Comparison of ENCODE assay signal across 10 cellular contexts in genomic region chr1:202589190-202589680, GRCh38.
DNase-seq lines count a peak whose midpoint lies in the region; ATAC-seq and TF ChIP-seq lines count a peak whose summit lies in the region.
"Had no signal": no experiment of that assay in that cellular context is flagged by ENCODE, and none has a peak within 500 bp of the region (broad histone marks: within the 10 kb centered on the region; RNA-seq: fewer than 3 reads in every experiment).

No MANE protein-coding gene starts in this region.

- no peaks in the 10 kb centered on the region for H3K36me3 ChIP-seq in mammary epithelial cell (ENCODE audit: insufficient read depth, low read length)
- peaks cover 19 to 24% (median 21%) of the 10 kb centered on the region in 3 donors for H3K36me3 ChIP-seq in tibial artery

- no peaks in the 10 kb centered on the region for H3K27me3 ChIP-seq in mammary epithelial cell (ENCODE audit: insufficient read depth, low read length)
- no peaks in the 10 kb centered on the region for H3K27me3 ChIP-seq in tibial artery

- H3K4me2 ChIP-seq in mammary epithelial cell (ENCODE audit: insufficient read depth, low read depth, low read length): peak overlapping the region; percentile 48

- peak overlapping the region; percentile 38 for H3K9ac ChIP-seq in mammary epithelial cell (ENCODE audit: insufficient read depth, low read length)

- in situ Hi-C loops in mammary epithelial cell (cut with MboI; ENCODE audit: low sequenced_read_pairs in 2 of 2): no loop called here

- no peaks in the 10 kb centered on the region for H4K20me1 ChIP-seq in mammary epithelial cell (ENCODE audit: insufficient read depth, low read length)

- TF ChIP-seq CTCF in mammary epithelial cell (conservative IDR thresholded peaks at IDR 0.05 in 1 of 2, IDR thresholded peaks at IDR 0.05 in 1 of 2; ENCODE audit: extremely low read depth in 1 of 2, insufficient read depth in 1 of 2, low read depth in 1 of 2, low read length in 2 of 2) (no peak), tibial artery (IDR thresholded peaks at IDR 0.05) (no peak)

- H3K9me3 ChIP-seq in mammary epithelial cell (replicated peaks; ENCODE audit: insufficient read depth, low read length) (no peaks in the 10 kb centered on the region), tibial artery (no peaks in the 10 kb centered on the region)

- WGBS in mammary epithelial cell (ENCODE audit: low coverage, missing lambda C conversion rate): 3% methylated on average over 6 of the region's 6 CpGs

- H3K4me1 ChIP-seq in mammary epithelial cell (ENCODE audit: insufficient read depth, low read length): peaks cover 83% of the 10 kb centered on the region
- H3K4me1 ChIP-seq in tibial artery: peaks cover 9 to 99% (median 79%) of the 10 kb centered on the region in 4 donors

- BruUV-seq in mammary epithelial cell (replicated peaks; lab: Mats Ljungman, UMichigan): no TSS peak

- dilution Hi-C loops in mammary epithelial cell (cut with HindIII; ENCODE audit: low sequenced_read_pairs): no loop called here

- DNase-seq in HPDE6-E6E7 (ENCODE audit: extremely low spot score): peak; percentile 92
- DNase-seq in mammary epithelial cell: peak; percentile 97
- peak; percentile 97 for DNase-seq in left kidney (ENCODE audit: low read depth, low spot score)
- DNase-seq in tibial artery: peak; percentile 89 to 95
- DNase-seq: activated gamma-delta T cell had no signal

- no peaks in the 10 kb centered on the region for H3K79me2 ChIP-seq in mammary epithelial cell (ENCODE audit: insufficient read depth, low read length)

- H2AFZ ChIP-seq in mammary epithelial cell (ENCODE audit: low read depth, low read length): no peak overlapping the region

- CTCF ChIA-PET in mammary epithelial cell (lab: Charles Lee; ENCODE audit: low non-redundant PET): no interaction called here

- H3K4me3 ChIP-seq in mammary epithelial cell (replicated peaks in 1 of 3; ENCODE audit: insufficient read depth in 1 of 3, low read depth in 2 of 3, low read length in 3 of 3): no peak overlapping the region
- no peak overlapping the region for H3K4me3 ChIP-seq in tibial artery

- intact Hi-C loops in mammary epithelial cell (cut with micrococcal nuclease): no loop called here
- intact Hi-C loops in tibial artery (cut with DNase I; ENCODE audit: low total_unique reads): no loop called here

- ATAC-seq in GM19467 (IDR thresholded peaks at IDR 0.05; ENCODE audit: unreplicated experiment): no peak
- no peak for ATAC-seq in GM18909 (IDR thresholded peaks at IDR 0.05; ENCODE audit: poor library complexity, unreplicated experiment)
- ATAC-seq in HG02759 (IDR thresholded peaks at IDR 0.05; ENCODE audit: unreplicated experiment): no peak
- no peak for ATAC-seq in HG03342 (IDR thresholded peaks at IDR 0.05; ENCODE audit: unreplicated experiment)

- peak overlapping the region; percentile 91 for H3K27ac ChIP-seq in mammary epithelial cell (ENCODE audit: insufficient read depth, low read depth, low read length)
- H3K27ac ChIP-seq in tibial artery: peak overlapping the region; percentile 77 to 82
- H3K27ac ChIP-seq: HL-60 had no signal
